In the genomic region with DNA sequence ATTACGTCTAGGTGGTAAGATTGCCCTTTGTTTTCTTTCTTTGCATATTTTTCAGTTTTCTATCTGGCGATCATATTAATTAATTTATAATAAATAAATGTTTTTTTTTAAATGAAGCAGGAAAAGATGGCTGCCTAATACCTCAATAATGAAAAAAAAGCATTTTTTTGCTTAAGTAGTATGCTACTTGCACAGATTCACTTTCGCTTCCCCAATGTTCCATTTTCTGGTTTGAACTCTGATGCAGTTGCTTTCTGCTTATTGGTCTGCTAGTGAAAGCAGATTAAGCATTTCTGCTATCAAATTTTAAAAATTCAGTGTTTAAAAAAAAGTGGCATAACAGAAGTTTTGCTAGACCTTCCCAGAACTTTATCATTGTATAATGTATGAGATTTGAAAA, we compare ENCODE assay signal across 13 cellular contexts. TPM values are rescaled to one million over a fixed set of nuclear protein-coding genes. Genes with fewer than 3 reads are reported as not detected.
DNase-seq lines count a peak whose midpoint lies in the region; ATAC-seq and TF ChIP-seq lines count a peak whose summit lies in the region.
"Had no signal": no experiment of that assay in that cellular context is flagged by ENCODE, and none has a peak within 500 bp of the region (broad histone marks: within the 10 kb centered on the region; RNA-seq: fewer than 3 reads in every experiment).

No MANE protein-coding gene starts in this region.

- ATAC-seq in GM19324 (IDR thresholded peaks at IDR 0.05; ENCODE audit: low FRiP score, unreplicated experiment) (peak; percentile 82), HG02610 (IDR thresholded peaks at IDR 0.05; ENCODE audit: unreplicated experiment) (peak; percentile 65), HG03442 (IDR thresholded peaks at IDR 0.05; ENCODE audit: unreplicated experiment) (peak; percentile 73), GM18861 (IDR thresholded peaks at IDR 0.05; ENCODE audit: unreplicated experiment) (no peak)
- ATAC-seq: A549 had no signal

- H3K9me3 ChIP-seq in esophagus squamous epithelium: no peaks in the 10 kb centered on the region
- H3K9me3 ChIP-seq: A549 had no signal

- POLR2A ChIA-PET in GM10248 (lab: Yijun Ruan, JAX): no interaction called here

- H3K27ac ChIP-seq in esophagus squamous epithelium: no peak overlapping the region
- H3K27ac ChIP-seq: A549 had no signal

- WGBS in esophagus squamous epithelium, 2 donors: 79 to 81% methylated on average over 3 of the region's 3 CpGs

- CTCF ChIA-PET in GM10248 (lab: Yijun Ruan, JAX): interaction anchor here (1.3 to 7.1 kb wide), 4 partner anchors 14 to 55 kb away, joined by 3 to 93 read pairs (median 46); partner anchors contain the start of gene TMEM182

- DNase-seq in GM10248 (ENCODE audit: extremely low spot score) (peak; percentile 23), A172 (ENCODE audit: low spot score) (no peak), NCI-H187 (lab: John Stamatoyannopoulos, UW) (no peak), esophagus squamous epithelium (lab: John Stamatoyannopoulos, UW) (no peak)
- DNase-seq: Kasumi-1; NCI-H187 treated with DMSO at 0.1 percent for 48 hours; stimulated activated CD8-positive, alpha-beta memory T cell treated with anti-CD3 and anti-CD28 coated beads, Interleukin-4, amount 100 ng/mL, for 48 hours; T-helper 9 cell had no signal

- no peak for TF ChIP-seq POLR2A in esophagus squamous epithelium (IDR thresholded peaks at IDR 0.05)

- no peak for TF ChIP-seq CTCF in GM10248 (IDR thresholded peaks at IDR 0.05; ENCODE audit: control extremely low read depth, extremely low read depth, low read depth, missing control alignments)
- no peak for TF ChIP-seq CTCF in esophagus squamous epithelium (IDR thresholded peaks at IDR 0.05)

- no peaks in the 10 kb centered on the region for H3K27me3 ChIP-seq in esophagus squamous epithelium

- no peaks in the 10 kb centered on the region for H3K4me1 ChIP-seq in esophagus squamous epithelium
- H3K4me1 ChIP-seq: A549 had no signal

- H3K4me3 ChIP-seq in esophagus squamous epithelium: no peak overlapping the region
- H3K4me3 ChIP-seq: A549 had no signal

- H3K36me3 ChIP-seq in esophagus squamous epithelium: no peaks in the 10 kb centered on the region

- intact Hi-C loops in esophagus squamous epithelium (cut with DNase I): loop anchor here (10.0 kb wide), 1 partner anchor 65 kb away; no protein-coding TSS in a partner anchor

RNA-seq across cellular contexts. Expression of gene TMEM182, which starts 11.9 kb away (rescaled TPM):
- total RNA-seq in A172 (2014; rRNA removed; shearing (Covaris generic)): 1.2 and 1.8 TPM in 2 replicates
- 1 to 10 TPM in 3 of 4 donors, under 1 TPM in 1; 0.45 to 3.0 (median 1.6) TPM for total RNA-seq in esophagus squamous epithelium
